Comparison of ENCODE assay signal across 13 cellular contexts in genomic region chr2:63047193-63047533, GRCh38. TPM values are rescaled to one million over a fixed set of nuclear protein-coding genes. Genes with fewer than 3 reads are reported as not detected.
A peak's percentile ranks its signal among the peaks of the same experiment; 100 is the strongest.
DNase-seq lines count a peak whose midpoint lies in the region; ATAC-seq and TF ChIP-seq lines count a peak whose summit lies in the region.
"Had no signal": no experiment of that assay in that cellular context is flagged by ENCODE, and none has a peak within 500 bp of the region (broad histone marks: within the 10 kb centered on the region; RNA-seq: fewer than 3 reads in every experiment).

No MANE protein-coding gene starts in this region.

- no peak overlapping the region for H2AFZ ChIP-seq in hepatocyte

- peak overlapping the region; percentile 99 for H3K4me2 ChIP-seq in hepatocyte

- no peaks in the 10 kb centered on the region for H3K9me2 ChIP-seq in hepatocyte (replicated peaks; ENCODE audit: insufficient read depth)

- peaks cover 34% of the 10 kb centered on the region for H4K20me1 ChIP-seq in hepatocyte (ENCODE audit: insufficient read depth, poor library complexity, severe bottlenecking)

- ATAC-seq in WTC11 = no peak
- ATAC-seq in psoas muscle = no peak
- no peak for ATAC-seq in activated CD4-positive, alpha-beta T cell treated with anti-CD3 and anti-CD28 coated beads for 36 hours
- ATAC-seq: Panc1 had no signal

- no peaks in the 10 kb centered on the region for H3K79me2 ChIP-seq in hepatocyte

- DNase-seq in activated T-cell treated with anti-CD3 and anti-CD28 coated beads, Interleukin-2, amount 50 U/mL, for 24 hours = no peak
- DNase-seq in activated T-cell treated with anti-CD3 and anti-CD28 coated beads, Interleukin-2, amount 50 U/mL, for 48 hours = no peak
- DNase-seq in WTC11 (ENCODE audit: low spot score) (no peak), hepatocyte (ENCODE audit: low spot score) (no peak), psoas muscle (no peak)
- DNase-seq in activated CD4-positive, alpha-beta T cell treated with anti-CD3 and anti-CD28 coated beads for 36 hours = no peak
- DNase-seq in activated CD4-positive, alpha-beta T cell treated with anti-CD3 and anti-CD28 coated beads, Interleukin-2, amount 50 U/mL, for 1 hour = no peak
- no peak for DNase-seq in stimulated activated CD4-positive, alpha-beta T cell treated with anti-CD3 and anti-CD28 coated beads, Interleukin-1b, Interleukin-23, amount 100 ng/mL, for 48 hours
- DNase-seq: esophagus squamous epithelium, NCI-H187 treated with DMSO at 0.1 percent for 48 hours had no signal

- H3K27ac ChIP-seq in hepatocyte (no peak overlapping the region), psoas muscle (no peak overlapping the region)
- H3K27ac ChIP-seq: esophagus squamous epithelium had no signal

- CTCF ChIA-PET in WTC11 (lab: Charles Lee) = interaction anchor here (0.9 to 1.6 kb wide), 3 partner anchors 8 to 590 kb away, joined by 3 to 5 read pairs (median 4); no protein-coding TSS in a partner anchor
- CTCF ChIA-PET in activated CD4-positive, alpha-beta T cell treated with anti-CD3 and anti-CD28 coated beads for 36 hours (lab: Charles Lee) = interaction anchor here (0.6 to 0.7 kb wide), 3 partner anchors 109 to 1560 kb away, joined by 3 to 4 read pairs (median 3); no protein-coding TSS in a partner anchor

- peaks cover 47% of the 10 kb centered on the region for H3K4me1 Mint-ChIP-seq in activated T-cell treated with anti-CD3 and anti-CD28 coated beads, Interleukin-2, amount 50 U/mL, for 24 hours (ENCODE audit: low read depth)
- H3K4me1 Mint-ChIP-seq in WTC11 = peaks cover 53% of the 10 kb centered on the region
- peaks cover 32% of the 10 kb centered on the region for H3K4me1 Mint-ChIP-seq in activated CD4-positive, alpha-beta T cell treated with anti-CD3 and anti-CD28 coated beads for 36 hours

- no peaks in the 10 kb centered on the region for H3K9me3 Mint-ChIP-seq in activated T-cell treated with anti-CD3 and anti-CD28 coated beads, Interleukin-2, amount 50 U/mL, for 24 hours
- H3K9me3 Mint-ChIP-seq in WTC11 = no peaks in the 10 kb centered on the region
- no peaks in the 10 kb centered on the region for H3K9me3 Mint-ChIP-seq in activated CD4-positive, alpha-beta T cell treated with anti-CD3 and anti-CD28 coated beads for 36 hours (ENCODE audit: low read depth)

- POLR2A ChIA-PET in WTC11 (lab: Charles Lee) = interaction anchor here (0.7 to 1.7 kb wide), 3 partner anchors 8 to 581 kb away, joined by 3 to 9 read pairs (median 5); no protein-coding TSS in a partner anchor
- POLR2A ChIA-PET in activated CD4-positive, alpha-beta T cell treated with anti-CD3 and anti-CD28 coated beads for 36 hours (lab: Charles Lee) = interaction anchor here (0.6 kb wide), 1 partner anchor 795 kb away, joined by 3 read pairs; no protein-coding TSS in a partner anchor

- peaks cover 77% of the 10 kb centered on the region for H3K27me3 Mint-ChIP-seq in activated T-cell treated with anti-CD3 and anti-CD28 coated beads, Interleukin-2, amount 50 U/mL, for 24 hours
- H3K27me3 Mint-ChIP-seq in WTC11 (ENCODE audit: low read depth) = peaks cover 76% of the 10 kb centered on the region
- H3K27me3 Mint-ChIP-seq in activated CD4-positive, alpha-beta T cell treated with anti-CD3 and anti-CD28 coated beads for 36 hours = peaks cover 59% of the 10 kb centered on the region

- peaks cover 80% of the 10 kb centered on the region for H3K27me3 ChIP-seq in hepatocyte
- H3K27me3 ChIP-seq in psoas muscle (ENCODE audit: insufficient read depth in 3 of 3, low read length in 2 of 3) = peaks cover 14 to 89% (median 36%) of the 10 kb centered on the region in 3 donors

- peaks cover 36% of the 10 kb centered on the region for H3K4me1 ChIP-seq in hepatocyte (ENCODE audit: insufficient read depth)
- H3K4me1 ChIP-seq in psoas muscle = peaks cover 11% of the 10 kb centered on the region

- WGBS in hepatocyte (ENCODE audit: low lambda C conversion rate, missing lambda C conversion rate) = 8% methylated on average over 19 of the region's 19 CpGs
- 64 to 81% (median 75%) methylated on average over 19 of the region's 19 CpGs for WGBS in psoas muscle, 3 donors

- H3K27ac Mint-ChIP-seq in activated T-cell treated with anti-CD3 and anti-CD28 coated beads, Interleukin-2, amount 50 U/mL, for 24 hours = no peak overlapping the region
- H3K27ac Mint-ChIP-seq in WTC11 = no peak overlapping the region
- no peak overlapping the region for H3K27ac Mint-ChIP-seq in activated CD4-positive, alpha-beta T cell treated with anti-CD3 and anti-CD28 coated beads for 36 hours

- H3K4me3 ChIP-seq in hepatocyte (peak overlapping the region; percentile 24), psoas muscle (peak overlapping the region; percentile 42)
- H3K4me3 ChIP-seq: lung had no signal

- no peaks in the 10 kb centered on the region for H3K9me3 ChIP-seq in hepatocyte (ENCODE audit: low read depth)
- H3K9me3 ChIP-seq in psoas muscle = no peaks in the 10 kb centered on the region
- H3K9me3 ChIP-seq: esophagus squamous epithelium had no signal

- intact Hi-C loops in psoas muscle (cut with DNase I) = no loop called here
- intact Hi-C loops in activated CD4-positive, alpha-beta T cell treated with anti-CD3 and anti-CD28 coated beads for 36 hours (cut with DNase I, micrococcal nuclease) = no loop called here

- H3K36me3 ChIP-seq in hepatocyte (replicated peaks; ENCODE audit: insufficient read depth, low read depth) = no peaks in the 10 kb centered on the region
- peaks cover 0 to 6% of the 10 kb centered on the region in 2 donors for H3K36me3 ChIP-seq in psoas muscle (ENCODE audit: insufficient read depth in 1 of 2, low read depth in 1 of 2)

- peaks cover 11% of the 10 kb centered on the region for H3K36me3 Mint-ChIP-seq in activated T-cell treated with anti-CD3 and anti-CD28 coated beads, Interleukin-2, amount 50 U/mL, for 24 hours (ENCODE audit: low read depth)
- no peaks in the 10 kb centered on the region for H3K36me3 Mint-ChIP-seq in WTC11
- H3K36me3 Mint-ChIP-seq in activated CD4-positive, alpha-beta T cell treated with anti-CD3 and anti-CD28 coated beads for 36 hours (ENCODE audit: low read depth) = peaks cover 17% of the 10 kb centered on the region

- no peak for TF ChIP-seq CTCF in WTC11 (IDR thresholded peaks at IDR 0.05)
- no peak for TF ChIP-seq CTCF in hepatocyte (IDR thresholded peaks at IDR 0.05; ENCODE audit: poor library complexity)
- no peak for TF ChIP-seq CTCF in psoas muscle (IDR thresholded peaks at IDR 0.05)

- H3K4me3 Mint-ChIP-seq in activated T-cell treated with anti-CD3 and anti-CD28 coated beads, Interleukin-2, amount 50 U/mL, for 24 hours = peak overlapping the region; percentile 77
- peak overlapping the region; percentile 78 for H3K4me3 Mint-ChIP-seq in WTC11
- H3K4me3 Mint-ChIP-seq in activated CD4-positive, alpha-beta T cell treated with anti-CD3 and anti-CD28 coated beads for 36 hours = no peak overlapping the region

TF ChIP-seq in WTC11, 78 proteins besides CTCF, POLR2A, EP300 and RAD21 (continues in another document):
- TF ChIP-seq ZNF138 (CRISPR knock-in tag; conservative IDR thresholded peaks at IDR 0.05) (no peak), ESRRA (CRISPR knock-in tag; IDR thresholded peaks at IDR 0.05; ENCODE audit: borderline replicate concordance) (no peak), TEAD1 (CRISPR knock-in tag; IDR thresholded peaks at IDR 0.05) (no peak), KAT7 (CRISPR knock-in tag; IDR thresholded peaks at IDR 0.05; ENCODE audit: borderline replicate concordance) (no peak), USF2 (CRISPR knock-in tag; IDR thresholded peaks at IDR 0.05) (no peak), JUN (CRISPR knock-in tag; IDR thresholded peaks at IDR 0.05) (no peak), SMAD3 (CRISPR knock-in tag; IDR thresholded peaks at IDR 0.05; ENCODE audit: borderline replicate concordance) (no peak), NFE2L1 (CRISPR knock-in tag; IDR thresholded peaks at IDR 0.05) (no peak), ZNF219 (CRISPR knock-in tag; IDR thresholded peaks at IDR 0.05; ENCODE audit: borderline replicate concordance) (no peak)

RNA-seq across cellular contexts. Expression of gene OTX1, which starts 3.5 kb away (rescaled TPM):
- total RNA-seq in WTC11 (2021) (0.90 to 1.6 TPM (median 1.2 TPM) in 3 replicates), hepatocyte (0.07 TPM in 1 of 2 replicates, not detected in the other), psoas muscle (not detected)
- polyA plus RNA-seq in hepatocyte (0.52 TPM in 1 of 2 replicates, not detected in the other), psoas muscle (not detected)
- total RNA-seq in activated CD4-positive, alpha-beta T cell treated with anti-CD3 and anti-CD28 coated beads for 36 hours = not detected
- total RNA-seq: skeletal muscle tissue had no signal
